ENCODE assay signal across 13 cellular contexts in genomic region chr11:76654980-76655379, GRCh38. TPM values are rescaled to one million over a fixed set of nuclear protein-coding genes. Genes with fewer than 3 reads are reported as not detected.
DNase-seq lines count a peak whose midpoint lies in the region; ATAC-seq, FAIRE-seq and TF ChIP-seq lines count a peak whose summit lies in the region.
"Had no signal": no experiment of that assay in that cellular context is flagged by ENCODE, and none has a peak within 500 bp of the region (broad histone marks: within the 10 kb centered on the region; RNA-seq: fewer than 3 reads in every experiment).

No MANE protein-coding gene starts in this region.

- peak overlapping the region; percentile 82 for H2AK5ac ChIP-seq in neuronal stem cell (ENCODE audit: low read depth, low read length)

- H3K36me3 ChIP-seq in astrocyte (ENCODE audit: insufficient read depth, low read length) (no peaks in the 10 kb centered on the region), neuronal stem cell (replicated peaks in 1 of 2; ENCODE audit: control insufficient read depth in 2 of 2, insufficient read depth in 2 of 2, low read length in 2 of 2) (no peaks in the 10 kb centered on the region), transverse colon (no peaks in the 10 kb centered on the region), MG63 (no peaks in the 10 kb centered on the region)
- no peaks in the 10 kb centered on the region for H3K36me3 ChIP-seq in CD4-positive, alpha-beta memory T cell (ENCODE audit: insufficient read depth, low read length)
- H3K36me3 ChIP-seq: WERI-Rb-1 had no signal

- H3K27me3 ChIP-seq in astrocyte (ENCODE audit: insufficient read depth, low read length) (no peaks in the 10 kb centered on the region), neuronal stem cell (ENCODE audit: control insufficient read depth in 3 of 3, insufficient read depth in 3 of 3, low read depth in 1 of 3, low read length in 3 of 3) (peaks cover 0 to 13% (median 0%) of the 10 kb centered on the region in 3 experiments), transverse colon (no peaks in the 10 kb centered on the region), MG63 (no peaks in the 10 kb centered on the region)
- no peaks in the 10 kb centered on the region for H3K27me3 ChIP-seq in CD4-positive, alpha-beta memory T cell (ENCODE audit: insufficient read depth, low read length)

- H3K23ac ChIP-seq in neuronal stem cell (ENCODE audit: low read depth, low read length, poor library complexity): no peak overlapping the region

- H3K9ac ChIP-seq in astrocyte (ENCODE audit: low read length) (peak overlapping the region; percentile 10), neuronal stem cell (ENCODE audit: low read depth, low read length, poor library complexity) (no peak overlapping the region)

- no peak overlapping the region for H3K14ac ChIP-seq in neuronal stem cell (ENCODE audit: low read length)

- WGBS in neuronal stem cell (ENCODE audit: extremely low coverage in 2 of 2, insufficient read length in 2 of 2, insufficient replicate concordance in 1 of 2), 2 donors: no CpG with 5 or more reads among the region's 4 CpGs
- 91 to 92% methylated on average over 4 of the region's 4 CpGs for WGBS in transverse colon (ENCODE audit: low coverage in 1 of 2), 2 donors

- CTCF ChIA-PET in CD4-positive, alpha-beta memory T cell (lab: Charles Lee; ENCODE audit: partially characterized antibody): no interaction called here

- H2BK12ac ChIP-seq in neuronal stem cell (ENCODE audit: low read length): no peak overlapping the region

- H3K4me1 ChIP-seq in astrocyte (ENCODE audit: insufficient read depth, low read length) (peaks cover 11% of the 10 kb centered on the region), neuronal stem cell (ENCODE audit: control insufficient read depth in 2 of 2, insufficient read depth in 1 of 2, low read depth in 1 of 2, low read length in 2 of 2) (peaks cover 0 to 3% of the 10 kb centered on the region in 2 donors), transverse colon (peaks cover 5 to 37% (median 26%) of the 10 kb centered on the region in 4 donors)
- H3K4me1 ChIP-seq in CD4-positive, alpha-beta memory T cell (ENCODE audit: insufficient read depth, low read length): no peaks in the 10 kb centered on the region

- peak overlapping the region; percentile 46 for H3K18ac ChIP-seq in neuronal stem cell (ENCODE audit: low read length)

- no peak overlapping the region for H2BK5ac ChIP-seq in neuronal stem cell (ENCODE audit: low read length)

- no peak overlapping the region for H3K4me3 ChIP-seq in astrocyte (ENCODE audit: insufficient read depth, low read depth, low read length)
- no peak overlapping the region for H3K4me3 ChIP-seq in neuronal stem cell (ENCODE audit: low read length in 2 of 2)
- no peak overlapping the region for H3K4me3 ChIP-seq in transverse colon
- no peak overlapping the region for H3K4me3 ChIP-seq in MG63
- no peak overlapping the region for H3K4me3 ChIP-seq in CD4-positive, alpha-beta memory T cell (ENCODE audit: low read length in 2 of 2)

- no peaks in the 10 kb centered on the region for H4K20me1 ChIP-seq in astrocyte (ENCODE audit: insufficient read depth, low read length)

- H3K9me3 ChIP-seq in astrocyte (ENCODE audit: insufficient read depth, low read depth, low read length) (no peaks in the 10 kb centered on the region), neuronal stem cell (replicated peaks in 1 of 2; ENCODE audit: control insufficient read depth in 2 of 2, insufficient read depth in 1 of 2, low read depth in 1 of 2, low read length in 2 of 2) (peaks cover 0 to 2% of the 10 kb centered on the region in 2 donors), transverse colon (no peaks in the 10 kb centered on the region), MG63 (peaks cover 2% of the 10 kb centered on the region; the same call in 1 of the 2 replicates)
- H3K9me3 ChIP-seq in CD4-positive, alpha-beta memory T cell (ENCODE audit: control insufficient read depth in 1 of 2, low read length in 2 of 2): no peaks in the 10 kb centered on the region

- TF ChIP-seq POLR2A in transverse colon (IDR thresholded peaks at IDR 0.05): no peak

- no peak for ATAC-seq in GM21786 (IDR thresholded peaks at IDR 0.05; ENCODE audit: unreplicated experiment)
- ATAC-seq: SK-N-SH treated with all-trans-retinoic acid at 6 μM for 48 hours; stimulated activated effector memory CD8-positive, alpha-beta T cell treated with anti-CD3 and anti-CD28 coated beads, Interleukin-12 subunit alpha, Interleukin-12 subunit beta, amount 100 ng/mL, for 72 hours had no signal

- no peak overlapping the region for H3K27ac ChIP-seq in astrocyte (ENCODE audit: low read depth, low read length)
- H3K27ac ChIP-seq in neuronal stem cell (replicated peaks; ENCODE audit: low read length): no peak overlapping the region
- peak overlapping the region; percentile 72 to 79 (median 74) for H3K27ac ChIP-seq in transverse colon
- H3K27ac ChIP-seq in CD4-positive, alpha-beta memory T cell (ENCODE audit: low read depth, low read length): no peak overlapping the region
- H3K27ac ChIP-seq: WERI-Rb-1 had no signal

- H3K27me3 Mint-ChIP-seq in astrocyte (ENCODE audit: low read depth, unreplicated experiment): peaks cover 37% of the 10 kb centered on the region
- peaks cover 3 to 4% of the 10 kb centered on the region in 2 donors for H3K27me3 Mint-ChIP-seq in CD4-positive, alpha-beta memory T cell

- peaks cover 17% of the 10 kb centered on the region for H3K36me3 Mint-ChIP-seq in astrocyte (ENCODE audit: low read depth, unreplicated experiment)
- H3K36me3 Mint-ChIP-seq in CD4-positive, alpha-beta memory T cell: no peaks in the 10 kb centered on the region
- H3K36me3 Mint-ChIP-seq: stimulated activated effector memory CD8-positive, alpha-beta T cell treated with anti-CD3 and anti-CD28 coated beads, Interleukin-12 subunit alpha, Interleukin-12 subunit beta, amount 100 ng/mL, for 72 hours had no signal

- H4K8ac ChIP-seq in neuronal stem cell (ENCODE audit: low read depth, low read length): no peak overlapping the region

- H3K27ac Mint-ChIP-seq in astrocyte (ENCODE audit: unreplicated experiment): peak overlapping the region; percentile 58
- H3K27ac Mint-ChIP-seq in CD4-positive, alpha-beta memory T cell: no peak overlapping the region
- H3K27ac Mint-ChIP-seq: stimulated activated effector memory CD8-positive, alpha-beta T cell treated with anti-CD3 and anti-CD28 coated beads, Interleukin-12 subunit alpha, Interleukin-12 subunit beta, amount 100 ng/mL, for 72 hours had no signal

- no peaks in the 10 kb centered on the region for H3K79me1 ChIP-seq in neuronal stem cell (ENCODE audit: low read depth, low read length)

- peaks cover 10% of the 10 kb centered on the region for H3K4me1 Mint-ChIP-seq in astrocyte (ENCODE audit: low read depth, unreplicated experiment)
- H3K4me1 Mint-ChIP-seq in CD4-positive, alpha-beta memory T cell: no peaks in the 10 kb centered on the region
- H3K4me1 Mint-ChIP-seq: stimulated activated effector memory CD8-positive, alpha-beta T cell treated with anti-CD3 and anti-CD28 coated beads, Interleukin-12 subunit alpha, Interleukin-12 subunit beta, amount 100 ng/mL, for 72 hours had no signal

- no peak overlapping the region for H3K4me2 ChIP-seq in astrocyte (ENCODE audit: low read length)
- no peak overlapping the region for H3K4me2 ChIP-seq in neuronal stem cell (ENCODE audit: insufficient read depth, low read length, poor library complexity, severe bottlenecking)

- FAIRE-seq in astrocyte (lab: Jason Lieb, UNC): no peak
- FAIRE-seq: GM19239 had no signal

- no peaks in the 10 kb centered on the region for H3K9me3 Mint-ChIP-seq in astrocyte (ENCODE audit: unreplicated experiment)
- peaks cover 0 to 2% (median 0%) of the 10 kb centered on the region in 8 donors for H3K9me3 Mint-ChIP-seq in CD4-positive, alpha-beta memory T cell
- H3K9me3 Mint-ChIP-seq: stimulated activated effector memory CD8-positive, alpha-beta T cell treated with anti-CD3 and anti-CD28 coated beads, Interleukin-12 subunit alpha, Interleukin-12 subunit beta, amount 100 ng/mL, for 72 hours had no signal

- in situ Hi-C loops in transverse colon (cut with MboI; ENCODE audit: low pct_ligation_motif_present in 1 of 4, low pct_unique_long_range_greater_than_20kb in 1 of 4, low sequenced_read_pairs in 3 of 4): no loop called here

- H3K79me2 ChIP-seq in astrocyte (ENCODE audit: insufficient read depth, low read length): no peaks in the 10 kb centered on the region

- H2BK15ac ChIP-seq in neuronal stem cell (ENCODE audit: low read length): peak overlapping the region; percentile 39

- H4K91ac ChIP-seq in neuronal stem cell (ENCODE audit: low read depth, low read length, poor library complexity): no peak overlapping the region

- TF ChIP-seq EP300 in transverse colon (IDR thresholded peaks at IDR 0.05; ENCODE audit: low read depth): no peak

- intact Hi-C loops in cardiac septum (cut with DNase I) (loop anchor here (5.0 kb wide), 1 partner anchor 48 kb away; no protein-coding TSS in a partner anchor), transverse colon (cut with DNase I; ENCODE audit: low total_unique reads) (no loop called here)
- intact Hi-C loops in CD4-positive, alpha-beta memory T cell (cut with micrococcal nuclease): no loop called here

- H2AFZ ChIP-seq in astrocyte (ENCODE audit: low read depth, low read length): no peak overlapping the region
- peak overlapping the region; percentile 24 for H2AFZ ChIP-seq in neuronal stem cell (ENCODE audit: low read length)

- no peak for DNase-seq in astrocyte (ENCODE audit: low read depth)
- peak; percentile 74 for DNase-seq in cardiac septum (ENCODE audit: low spot score)
- no peak for DNase-seq in neuronal stem cell (ENCODE audit: low spot score)
- DNase-seq in transverse colon: no peak
- DNase-seq in MG63: no peak
- DNase-seq in CD4-positive, alpha-beta memory T cell: no peak
- DNase-seq: anterior cingulate cortex; stimulated activated CD4-positive, alpha-beta T cell treated with anti-CD3 and anti-CD28 coated beads, Interleukin-2, amount 100 ng/mL, for 48 hours; WERI-Rb-1 had no signal

- no peak overlapping the region for H2BK120ac ChIP-seq in neuronal stem cell (ENCODE audit: low read depth, low read length)

- POLR2A ChIA-PET in CD4-positive, alpha-beta memory T cell (lab: Charles Lee; ENCODE audit: partially characterized antibody): no interaction called here

- no peak for TF ChIP-seq CTCF in astrocyte (IDR thresholded peaks at IDR 0.05; ENCODE audit: insufficient read depth, low read depth, low read length)
- no peak for TF ChIP-seq CTCF in transverse colon (IDR thresholded peaks at IDR 0.05)

- no peak overlapping the region for H3K4me3 Mint-ChIP-seq in astrocyte (ENCODE audit: unreplicated experiment)
- no peak overlapping the region for H3K4me3 Mint-ChIP-seq in CD4-positive, alpha-beta memory T cell
- H3K4me3 Mint-ChIP-seq: stimulated activated effector memory CD8-positive, alpha-beta T cell treated with anti-CD3 and anti-CD28 coated beads, Interleukin-12 subunit alpha, Interleukin-12 subunit beta, amount 100 ng/mL, for 72 hours had no signal

- no peak overlapping the region for H3K4ac ChIP-seq in neuronal stem cell (ENCODE audit: low read length)

RNA-seq across cellular contexts. Expression of gene LRRC32, which starts 15.6 kb away (rescaled TPM):
- total RNA-seq in astrocyte (24.4 and 43.7 TPM in 2 replicates), cardiac septum (33.5 TPM), transverse colon (10 to 100 TPM in 1 of 4 donors, 1 to 10 TPM in 3; 5.1 to 11.5 (median 9.1) TPM)
- polyA plus RNA-seq in neuronal stem cell (2013, experiment 1 of 2): 0.91 TPM
- polyA plus RNA-seq in neuronal stem cell (2013, experiment 2 of 2): 1.1 TPM
- total RNA-seq in MG63 (2014; rRNA removed; shearing (Covaris generic); ENCODE audit: low replicate concordance): not detected in 2 replicates
- under 1 TPM; 0.38 to 0.53 TPM for total RNA-seq in CD4-positive, alpha-beta memory T cell
- under 1 TPM in 1 of 2 donors, not detected in 1; 0.56 TPM for polyA plus RNA-seq in CD4-positive, alpha-beta memory T cell

Comparison
In these comparisons a context has a peak if more than half of its experiments do, and no peak if none do; other contexts are left out.
1. H3K27ac ChIP-seq: peak in transverse colon (4 of 4); none in astrocyte (single experiment), neuronal stem cell (single experiment) and CD4-positive, alpha-beta memory T cell (single experiment).